19 cellular contexts compared by ENCODE assay signal in the genomic region with DNA sequence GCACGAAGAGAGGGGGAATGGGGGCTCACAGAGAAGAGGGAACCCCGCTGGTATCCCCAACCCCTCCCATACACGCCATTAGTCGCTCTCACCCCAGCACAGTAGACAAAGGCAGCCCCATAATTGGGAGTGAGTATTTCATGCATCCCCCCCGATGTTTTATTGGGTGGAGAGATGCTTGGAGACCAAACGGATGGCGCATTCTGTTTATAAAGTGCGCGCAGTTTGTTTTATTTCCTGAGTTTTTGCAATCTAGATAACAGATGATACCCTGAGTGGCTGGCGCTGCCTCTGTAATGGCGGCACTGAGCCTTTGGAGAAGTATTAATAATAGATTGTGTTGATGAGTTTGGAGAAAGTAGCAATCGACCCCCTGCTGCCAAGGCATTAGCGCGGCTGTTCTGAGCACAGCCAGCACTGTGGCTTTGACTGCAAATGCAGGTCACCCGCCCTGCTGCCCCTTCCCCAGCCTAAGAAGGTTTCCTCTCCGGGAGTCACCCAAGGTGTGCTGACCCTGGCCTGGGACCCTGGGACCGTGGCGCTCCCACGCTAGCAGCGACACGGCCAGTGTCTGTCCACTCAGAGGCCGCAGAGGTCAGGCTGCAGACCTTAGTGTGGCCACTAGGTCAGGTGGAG.
A peak's percentile ranks its signal among the peaks of the same experiment; 100 is the strongest.
DNase-seq lines count a peak whose midpoint lies in the region; ATAC-seq and TF ChIP-seq lines count a peak whose summit lies in the region.
"Had no signal": no experiment of that assay in that cellular context is flagged by ENCODE, and none has a peak within 500 bp of the region (broad histone marks: within the 10 kb centered on the region; RNA-seq: fewer than 3 reads in every experiment).

No MANE protein-coding gene starts in this region.

- H3K79me1 ChIP-seq in neuronal stem cell (ENCODE audit: low read depth, low read length): no peaks in the 10 kb centered on the region

- H3K23ac ChIP-seq in neuronal stem cell (ENCODE audit: low read depth, low read length, poor library complexity): no peak overlapping the region

- no peak for TF ChIP-seq CTCF in heart left ventricle (IDR thresholded peaks at IDR 0.05)
- no peak for TF ChIP-seq CTCF in right atrium auricular region (IDR thresholded peaks at IDR 0.05)
- TF ChIP-seq CTCF in endodermal cell (conservative IDR thresholded peaks at IDR 0.05): no peak

- peaks cover 0 to 62% (median 30%) of the 10 kb centered on the region in 9 donors for H3K27me3 ChIP-seq in heart left ventricle
- H3K27me3 ChIP-seq in right atrium auricular region: peaks cover 0 to 5% of the 10 kb centered on the region in 2 donors
- H3K27me3 ChIP-seq in endodermal cell (ENCODE audit: control insufficient read depth, insufficient read depth, low read length, poor library complexity, severe bottlenecking): peaks cover 49% of the 10 kb centered on the region
- peaks cover 13 to 90% (median 71%) of the 10 kb centered on the region in 3 experiments for H3K27me3 ChIP-seq in neuronal stem cell (ENCODE audit: control insufficient read depth in 3 of 3, insufficient read depth in 3 of 3, low read depth in 1 of 3, low read length in 3 of 3)

- H3K4me2 ChIP-seq in neuronal stem cell (ENCODE audit: insufficient read depth, low read length, poor library complexity, severe bottlenecking): no peak overlapping the region
- H3K4me2 ChIP-seq: A549, GM23338 had no signal

- no peak overlapping the region for H3K9ac ChIP-seq in endodermal cell (ENCODE audit: extremely low read depth, low read length, poor library complexity, severe bottlenecking)
- no peak overlapping the region for H3K9ac ChIP-seq in neuronal stem cell (ENCODE audit: low read depth, low read length, poor library complexity)

- DNase-seq in heart left ventricle: peak in 3 of 5 donors; percentile 10 to 48 (median 21)
- DNase-seq in right atrium auricular region (ENCODE audit: low spot score): no peak
- peak; percentile 46 for DNase-seq in NCI-H2227 (lab: John Stamatoyannopoulos, UW; ENCODE audit: unreplicated experiment)
- peak; percentile 81 for DNase-seq in endodermal cell
- no peak for DNase-seq in neuronal stem cell (ENCODE audit: low spot score)
- DNase-seq in NCI-H2081 (lab: John Stamatoyannopoulos, UW): no peak
- DNase-seq in AG08395 (ENCODE audit: low spot score): no peak
- DNase-seq: 8988T; ACHN; C1 segment of cervical spinal cord; Calu3; CD4-positive, alpha-beta memory T cell; COR-L47; DMS79 treated with DMSO at 0.1 percent for 48 hours; GF-D8 had no signal

- H4K8ac ChIP-seq in neuronal stem cell (ENCODE audit: low read depth, low read length): no peak overlapping the region

- H3K9me3 Mint-ChIP-seq in endodermal cell: no peaks in the 10 kb centered on the region
- H3K9me3 Mint-ChIP-seq: GM23338 had no signal

- ATAC-seq in heart left ventricle (no peak), HG02885 (IDR thresholded peaks at IDR 0.05; ENCODE audit: poor library complexity, unreplicated experiment) (no peak)

- no peak overlapping the region for H2BK5ac ChIP-seq in neuronal stem cell (ENCODE audit: low read length)

- H2BK120ac ChIP-seq in neuronal stem cell (ENCODE audit: low read depth, low read length): no peak overlapping the region

- peaks cover 6% of the 10 kb centered on the region for H3K36me3 Mint-ChIP-seq in endodermal cell (ENCODE audit: low read depth)
- H3K36me3 Mint-ChIP-seq: CD4-positive, alpha-beta memory T cell had no signal

- H2AFZ ChIP-seq in neuronal stem cell (ENCODE audit: low read length): no peak overlapping the region
- H2AFZ ChIP-seq: GM23338 had no signal

- peak overlapping the region; percentile 40 for H3K18ac ChIP-seq in neuronal stem cell (ENCODE audit: low read length)

- H3K27ac Mint-ChIP-seq in endodermal cell: no peak overlapping the region
- H3K27ac Mint-ChIP-seq: CD4-positive, alpha-beta memory T cell; GM23338 had no signal

- H2BK15ac ChIP-seq in neuronal stem cell (ENCODE audit: low read length): no peak overlapping the region

- H3K9me3 ChIP-seq in heart left ventricle: no peaks in the 10 kb centered on the region
- H3K9me3 ChIP-seq in right atrium auricular region: no peaks in the 10 kb centered on the region
- H3K9me3 ChIP-seq in endodermal cell (ENCODE audit: control insufficient read depth, low read length): no peaks in the 10 kb centered on the region
- H3K9me3 ChIP-seq in neuronal stem cell (replicated peaks in 1 of 2; ENCODE audit: control insufficient read depth in 2 of 2, insufficient read depth in 1 of 2, low read depth in 1 of 2, low read length in 2 of 2): no peaks in the 10 kb centered on the region
- H3K9me3 ChIP-seq: A549, HAP-1 had no signal

- no peak overlapping the region for H2BK12ac ChIP-seq in neuronal stem cell (ENCODE audit: low read length)

- 77 to 89% (median 79%) methylated on average over 16 to 22 of the region's 22 CpGs for WGBS in heart left ventricle, 4 donors
- 80 to 86% methylated on average over 9 to 22 of the region's 22 CpGs for WGBS in endodermal cell (ENCODE audit: insufficient coverage in 1 of 2, insufficient read length in 1 of 2), 2 experiments
- WGBS in neuronal stem cell (ENCODE audit: extremely low coverage in 2 of 2, insufficient read length in 2 of 2, insufficient replicate concordance in 1 of 2), 2 donors: no CpG with 5 or more reads among the region's 22 CpGs

- H3K27ac ChIP-seq in heart left ventricle (no peak overlapping the region), right atrium auricular region (no peak overlapping the region), endodermal cell (ENCODE audit: low read depth, low read length) (no peak overlapping the region), neuronal stem cell (replicated peaks; ENCODE audit: low read length) (no peak overlapping the region)
- H3K27ac ChIP-seq: A549 had no signal

- no peak overlapping the region for H3K14ac ChIP-seq in neuronal stem cell (ENCODE audit: low read length)

- H3K36me3 ChIP-seq in heart left ventricle: no peaks in the 10 kb centered on the region
- H3K36me3 ChIP-seq in right atrium auricular region: no peaks in the 10 kb centered on the region
- H3K36me3 ChIP-seq in endodermal cell (ENCODE audit: control insufficient read depth, insufficient read depth, low read length): peaks cover 10% of the 10 kb centered on the region
- no peaks in the 10 kb centered on the region for H3K36me3 ChIP-seq in neuronal stem cell (replicated peaks in 1 of 2; ENCODE audit: control insufficient read depth in 2 of 2, insufficient read depth in 2 of 2, low read length in 2 of 2)
- H3K36me3 ChIP-seq: HAP-1 had no signal

- no peak overlapping the region for H2AK5ac ChIP-seq in neuronal stem cell (ENCODE audit: low read depth, low read length)

- peaks cover 77% of the 10 kb centered on the region for H3K27me3 Mint-ChIP-seq in endodermal cell (ENCODE audit: insufficient read depth)

- peaks cover 0 to 9% (median 0%) of the 10 kb centered on the region in 12 donors for H3K4me1 ChIP-seq in heart left ventricle
- H3K4me1 ChIP-seq in right atrium auricular region: peaks cover 0 to 6% of the 10 kb centered on the region in 2 donors
- peaks cover 6% of the 10 kb centered on the region for H3K4me1 ChIP-seq in endodermal cell (ENCODE audit: control insufficient read depth, insufficient read depth, low read length)
- H3K4me1 ChIP-seq in neuronal stem cell (ENCODE audit: control insufficient read depth in 2 of 2, insufficient read depth in 1 of 2, low read depth in 1 of 2, low read length in 2 of 2): peaks cover 0 to 5% of the 10 kb centered on the region in 2 donors
- H3K4me1 ChIP-seq: A549, HAP-1 had no signal

- H3K4me3 ChIP-seq in heart left ventricle (no peak overlapping the region), right atrium auricular region (no peak overlapping the region), endodermal cell (ENCODE audit: low read length) (no peak overlapping the region), neuronal stem cell (ENCODE audit: low read length in 2 of 2) (no peak overlapping the region)
- H3K4me3 ChIP-seq: A549, GM23338, HAP-1 had no signal

- no peak overlapping the region for H3K4me3 Mint-ChIP-seq in endodermal cell
- H3K4me3 Mint-ChIP-seq: CD4-positive, alpha-beta memory T cell; GM23338 had no signal

- TF ChIP-seq POLR2A in heart left ventricle (IDR thresholded peaks at IDR 0.05): no peak

- no peak overlapping the region for H3K4ac ChIP-seq in neuronal stem cell (ENCODE audit: low read length)

- intact Hi-C loops in heart left ventricle (cut with DNase I): loop anchor here in 5 of 10 donors (5.0 to 10.0 kb wide), 4 partner anchors 53 to 186 kb away; a partner anchor contains a TSS

- H4K91ac ChIP-seq in neuronal stem cell (ENCODE audit: low read depth, low read length, poor library complexity): no peak overlapping the region

- peaks cover 11% of the 10 kb centered on the region for H3K4me1 Mint-ChIP-seq in endodermal cell

Comparison
In these comparisons a context has a peak if more than half of its experiments do, and no peak if none do; other contexts are left out.
1. DNase-seq: peak in heart left ventricle (3 of 5), NCI-H2227 (single experiment) and endodermal cell (single experiment); none in right atrium auricular region (single experiment), neuronal stem cell (single experiment), NCI-H2081 (0 of 2) and AG08395 (single experiment).